ENCODE assay signal across 16 cellular contexts in genomic region chr14:76022991-76023390, GRCh38. TPM values are rescaled to one million over a fixed set of nuclear protein-coding genes. Genes with fewer than 3 reads are reported as not detected.
DNase-seq lines count a peak whose midpoint lies in the region; ATAC-seq, FAIRE-seq and TF ChIP-seq lines count a peak whose summit lies in the region.
"Had no signal": no experiment of that assay in that cellular context is flagged by ENCODE, and none has a peak within 500 bp of the region (broad histone marks: within the 10 kb centered on the region; RNA-seq: fewer than 3 reads in every experiment).

No MANE protein-coding gene starts in this region.

- H3K27ac ChIP-seq in left lung = no peak overlapping the region

- TF ChIP-seq CTCF in bronchial epithelial cell (IDR thresholded peaks at IDR 0.05; ENCODE audit: insufficient read depth, low read length, severe bottlenecking) (no peak), left lung (IDR thresholded peaks at IDR 0.05) (no peak)

- H3K4me3 ChIP-seq in bronchial epithelial cell (ENCODE audit: low read depth, low read length) (no peak overlapping the region), left lung (no peak overlapping the region)

- H3K9me3 ChIP-seq in left lung = peaks cover 0 to 9% of the 10 kb centered on the region in 2 donors

- H3K27me3 ChIP-seq in bronchial epithelial cell (ENCODE audit: control insufficient read depth, insufficient read depth, low read length) = no peaks in the 10 kb centered on the region
- H3K27me3 ChIP-seq in left lung = no peaks in the 10 kb centered on the region

- no peaks in the 10 kb centered on the region for H3K4me1 ChIP-seq in left lung

- peak; percentile 43 for DNase-seq in ELR (ENCODE audit: low read depth)
- peak; percentile 15 for DNase-seq in HT1080 (ENCODE audit: low read depth)
- peak; percentile 87 for DNase-seq in bronchial epithelial cell (ENCODE audit: low read depth)
- DNase-seq in iris pigment epithelial cell (ENCODE audit: low read depth) = peak; percentile 28
- DNase-seq in DMS153 treated with DMSO at 0.1 percent for 48 hours (lab: John Stamatoyannopoulos, UW; ENCODE audit: unreplicated experiment) = no peak
- no peak for DNase-seq in left lung
- no peak for DNase-seq in SW480 (ENCODE audit: low spot score)
- DNase-seq in amniotic stem cell (lab: John Stamatoyannopoulos, UW) = no peak
- DNase-seq: C1 segment of cervical spinal cord; Calu3; CD4-positive, alpha-beta T cell; DMS153; DND-41; HCEC 1CT; HFFc6 had no signal

- H3K36me3 ChIP-seq in bronchial epithelial cell (ENCODE audit: control insufficient read depth, insufficient read depth, low read length) = peaks cover 5% of the 10 kb centered on the region
- H3K36me3 ChIP-seq in left lung = peaks cover 0 to 22% of the 10 kb centered on the region in 2 donors

- intact Hi-C loops in left lung (cut with DNase I) = no loop called here

- FAIRE-seq in bronchial epithelial cell (lab: Jason Lieb, UNC) = no peak
- FAIRE-seq: A204.1 had no signal

- no peak for ATAC-seq in left lung

RNA-seq across cellular contexts. Expression of gene IFT43, which starts 37.4 kb away (rescaled TPM):
- total RNA-seq in HT1080 (2014; rRNA removed; shearing (Covaris generic)) = 18.1 and 20.6 TPM in 2 replicates
- 19.8 and 21.7 TPM in 2 replicates for polyA plus RNA-seq in HT1080 (2015; cell fraction: cytosol; rRNA removed)
- polyA plus RNA-seq in HT1080 (2015; cell fraction: nucleus; rRNA removed) = 24.9 and 25.0 TPM in 2 replicates
- total RNA-seq in bronchial epithelial cell = 24.0 and 49.0 TPM in 2 replicates
- 10 to 100 TPM; 23.1 to 26.5 TPM for total RNA-seq in left lung

RNA-seq across cellular contexts. Expression of gene TGFB3, which starts 41.2 kb away (rescaled TPM):
- total RNA-seq in HT1080 (2014; rRNA removed; shearing (Covaris generic)) = 4.0 and 4.8 TPM in 2 replicates
- 2.7 and 3.9 TPM in 2 replicates for polyA plus RNA-seq in HT1080 (2015; cell fraction: cytosol; rRNA removed)
- 7.1 and 8.0 TPM in 2 replicates for polyA plus RNA-seq in HT1080 (2015; cell fraction: nucleus; rRNA removed)
- total RNA-seq in bronchial epithelial cell (1.3 and 1.5 TPM in 2 replicates), left lung (10 to 100 TPM; 34.5 to 83.1 TPM)

Comparison
In these comparisons a context has a peak if more than half of its experiments do, and no peak if none do; other contexts are left out.
1. DNase-seq: peak in ELR (single experiment), HT1080 (single experiment), bronchial epithelial cell (single experiment) and iris pigment epithelial cell (single experiment); none in DMS153 treated with DMSO at 0.1 percent for 48 hours (single experiment), left lung (0 of 2), SW480 (single experiment) and amniotic stem cell (single experiment).